In the genomic region with DNA sequence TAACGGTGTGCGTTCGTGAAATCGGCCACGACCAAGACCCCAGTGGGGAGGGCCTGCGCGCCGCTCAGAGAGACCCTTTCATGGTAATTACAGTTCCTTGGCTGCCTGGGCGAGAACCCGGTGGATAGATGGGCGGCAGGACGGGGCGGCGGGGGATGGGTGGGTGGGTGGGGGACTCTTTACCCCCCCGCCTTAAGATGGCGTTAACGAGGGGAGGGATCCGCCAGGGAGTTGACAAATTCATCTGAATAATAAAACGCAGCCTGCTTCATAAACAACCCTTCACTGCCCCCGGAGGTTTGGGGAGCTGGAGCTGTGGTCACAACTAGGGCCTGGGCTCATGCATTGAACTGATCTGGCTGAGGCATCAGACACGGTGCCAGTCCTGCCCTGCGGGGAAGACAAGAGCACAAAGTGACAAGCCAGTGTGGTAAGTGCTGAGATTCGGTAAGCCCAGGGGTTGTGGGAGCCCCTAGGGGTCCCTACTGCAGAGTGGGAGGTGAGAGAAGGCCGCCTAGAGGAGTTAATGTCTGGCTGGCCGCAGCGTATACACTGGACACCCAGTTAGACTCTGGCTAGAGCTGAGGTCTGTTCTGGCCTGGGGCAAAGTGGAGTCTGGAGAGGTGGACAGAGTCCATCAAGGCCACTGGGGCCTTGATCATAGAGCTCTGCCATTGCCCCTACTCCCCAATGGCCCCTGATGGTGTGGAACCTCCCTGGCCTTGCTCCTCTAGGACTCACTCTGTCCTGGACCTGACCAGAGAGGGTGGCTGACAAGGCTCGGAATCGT, we compare ENCODE assay signal across 7 cellular contexts. TPM values are rescaled to one million over a fixed set of nuclear protein-coding genes. Genes with fewer than 3 reads are reported as not detected.
DNase-seq lines count a peak whose midpoint lies in the region; ATAC-seq, FAIRE-seq and TF ChIP-seq lines count a peak whose summit lies in the region.

No MANE protein-coding gene starts in this region.

- POLR2A ChIA-PET in Panc1 (lab: Charles Lee), result interaction anchor here (0.6 to 1.1 kb wide), 2 partner anchors 23 to 144 kb away, joined by 4 to 13 read pairs; no protein-coding TSS in a partner anchor

- peaks cover 15% of the 10 kb centered on the region for H3K4me1 ChIP-seq in GM23338 (ENCODE audit: insufficient read depth)
- H3K4me1 ChIP-seq in Panc1 (ENCODE audit: control insufficient read depth, insufficient read depth, low read length), result peaks cover 5% of the 10 kb centered on the region; the same call in 1 of the 2 replicates

- DNase-seq in GM23338 (ENCODE audit: low spot score), result peak; percentile 62
- no peak for DNase-seq in Panc1 (ENCODE audit: low read depth, low spot score)
- DNase-seq in endothelial cell (ENCODE audit: low spot score), result peak; percentile 9
- no peak for DNase-seq in naive B cell
- DNase-seq in KG1 (lab: John Stamatoyannopoulos, UW), result no peak
- DNase-seq in H54 (ENCODE audit: insufficient read length, low spot score), result no peak

- TF ChIP-seq CTCF in GM23338 (conservative IDR thresholded peaks at IDR 0.05; ENCODE audit: low read depth in 2 of 2), result no peak
- no peak for TF ChIP-seq CTCF in Panc1 (IDR thresholded peaks at IDR 0.05)
- TF ChIP-seq CTCF in endothelial cell (IDR thresholded peaks at IDR 0.05; ENCODE audit: unreplicated experiment), result no peak

- H3K27me3 ChIP-seq in GM23338 (ENCODE audit: insufficient read depth), result peaks cover 20% of the 10 kb centered on the region; the same call in 1 of the 2 replicates
- no peaks in the 10 kb centered on the region for H3K27me3 ChIP-seq in Panc1 (ENCODE audit: control insufficient read depth, insufficient read depth, low read length)

- H3K36me3 ChIP-seq in GM23338 (ENCODE audit: insufficient read depth) (no peaks in the 10 kb centered on the region), Panc1 (ENCODE audit: control insufficient read depth, insufficient read depth, low read length) (no peaks in the 10 kb centered on the region)

- no peak for TF ChIP-seq POLR2A in H54 (IDR thresholded peaks at IDR 0.05; ENCODE audit: low read depth, low read length)

- intact Hi-C loops in Panc1 (cut with micrococcal nuclease; ENCODE audit: unreplicated experiment), result no loop called here

- H3K27ac Mint-ChIP-seq in GM23338 (no peak overlapping the region), endothelial cell (ENCODE audit: unreplicated experiment) (no peak overlapping the region), naive B cell (no peak overlapping the region)

- BruUV-seq in Panc1 (replicated peaks; lab: Mats Ljungman, UMichigan), result no TSS peak

- H2AFZ ChIP-seq in GM23338, result peak overlapping the region; percentile 80

- 0 out of 2 replicates have a peak, but pooled peaks cover 9% of the 10 kb centered on the region for H3K9me2 ChIP-seq in GM23338 (ENCODE audit: insufficient read depth)

- ATAC-seq in GM23338, result peak; percentile 41
- peak; percentile 59 for ATAC-seq in Panc1
- no peak for ATAC-seq in naive B cell (ENCODE audit: low read depth in 2 of 2)
- no peak for ATAC-seq in GM19328 (IDR thresholded peaks at IDR 0.05; ENCODE audit: unreplicated experiment)

- no peaks in the 10 kb centered on the region for H4K20me1 ChIP-seq in GM23338 (replicated peaks; ENCODE audit: insufficient read depth)

- no peaks in the 10 kb centered on the region for H3K79me2 ChIP-seq in GM23338 (replicated peaks; ENCODE audit: insufficient read depth)

- H3K36me3 Mint-ChIP-seq in GM23338 (ENCODE audit: low read depth) (no peaks in the 10 kb centered on the region; the same call in 2 of the 3 replicates), endothelial cell (ENCODE audit: low read depth, unreplicated experiment) (no peaks in the 10 kb centered on the region), naive B cell (peaks cover 8 to 20% of the 10 kb centered on the region in 2 donors)

- H3K4me3 ChIP-seq in GM23338, result peak overlapping the region; percentile 62
- H3K4me3 ChIP-seq in Panc1 (ENCODE audit: low read depth in 2 of 2, low read length in 2 of 2), result peak overlapping the region; percentile 68 to 87

- H3K27ac ChIP-seq in GM23338 (ENCODE audit: low read depth), result no peak overlapping the region
- H3K27ac ChIP-seq in Panc1 (ENCODE audit: low read length), result no peak overlapping the region

- in situ Hi-C loops in Panc1 (cut with HindIII; ENCODE audit: low pct_unique_long_range_greater_than_20kb, low sequenced_read_pairs), result no loop called here

- no peak for FAIRE-seq in H54 (lab: Jason Lieb, UNC)

- peaks cover 14% of the 10 kb centered on the region for H3K4me1 Mint-ChIP-seq in GM23338
- peaks cover 3% of the 10 kb centered on the region for H3K4me1 Mint-ChIP-seq in endothelial cell (ENCODE audit: unreplicated experiment)
- peaks cover 8 to 16% (median 13%) of the 10 kb centered on the region in 3 donors for H3K4me1 Mint-ChIP-seq in naive B cell

- peak overlapping the region; percentile 87 for H3K4me2 ChIP-seq in GM23338

- peaks cover 12% of the 10 kb centered on the region for H3F3A ChIP-seq in GM23338 (replicated peaks; ENCODE audit: low read depth)

- H3K9me3 ChIP-seq in Panc1 (ENCODE audit: control insufficient read depth, insufficient read depth, low read depth, low read length), result no peaks in the 10 kb centered on the region

- H3K9me3 Mint-ChIP-seq in GM23338 (no peaks in the 10 kb centered on the region), endothelial cell (ENCODE audit: unreplicated experiment) (no peaks in the 10 kb centered on the region), naive B cell (peaks cover 2 to 9% (median 6%) of the 10 kb centered on the region in 7 donors)

- CTCF ChIA-PET in Panc1 (lab: Charles Lee), result no interaction called here

- H3K27me3 Mint-ChIP-seq in GM23338 (ENCODE audit: insufficient read depth, low read depth, poor library complexity) (peaks cover 27% of the 10 kb centered on the region), endothelial cell (ENCODE audit: unreplicated experiment) (peaks cover 5% of the 10 kb centered on the region), naive B cell (peaks cover 62 to 78% (median 64%) of the 10 kb centered on the region in 3 donors)

- H3K4me3 Mint-ChIP-seq in GM23338 (peak overlapping the region; percentile 79), endothelial cell (ENCODE audit: unreplicated experiment) (peak overlapping the region; percentile 86), naive B cell (peak overlapping the region in 5 of 8 donors; percentile 9 to 74 (median 51))

TF ChIP-seq in GM23338, 12 proteins besides CTCF, POLR2A, EP300 and RAD21 (continues in another document):
- TF ChIP-seq, protein P1, sequence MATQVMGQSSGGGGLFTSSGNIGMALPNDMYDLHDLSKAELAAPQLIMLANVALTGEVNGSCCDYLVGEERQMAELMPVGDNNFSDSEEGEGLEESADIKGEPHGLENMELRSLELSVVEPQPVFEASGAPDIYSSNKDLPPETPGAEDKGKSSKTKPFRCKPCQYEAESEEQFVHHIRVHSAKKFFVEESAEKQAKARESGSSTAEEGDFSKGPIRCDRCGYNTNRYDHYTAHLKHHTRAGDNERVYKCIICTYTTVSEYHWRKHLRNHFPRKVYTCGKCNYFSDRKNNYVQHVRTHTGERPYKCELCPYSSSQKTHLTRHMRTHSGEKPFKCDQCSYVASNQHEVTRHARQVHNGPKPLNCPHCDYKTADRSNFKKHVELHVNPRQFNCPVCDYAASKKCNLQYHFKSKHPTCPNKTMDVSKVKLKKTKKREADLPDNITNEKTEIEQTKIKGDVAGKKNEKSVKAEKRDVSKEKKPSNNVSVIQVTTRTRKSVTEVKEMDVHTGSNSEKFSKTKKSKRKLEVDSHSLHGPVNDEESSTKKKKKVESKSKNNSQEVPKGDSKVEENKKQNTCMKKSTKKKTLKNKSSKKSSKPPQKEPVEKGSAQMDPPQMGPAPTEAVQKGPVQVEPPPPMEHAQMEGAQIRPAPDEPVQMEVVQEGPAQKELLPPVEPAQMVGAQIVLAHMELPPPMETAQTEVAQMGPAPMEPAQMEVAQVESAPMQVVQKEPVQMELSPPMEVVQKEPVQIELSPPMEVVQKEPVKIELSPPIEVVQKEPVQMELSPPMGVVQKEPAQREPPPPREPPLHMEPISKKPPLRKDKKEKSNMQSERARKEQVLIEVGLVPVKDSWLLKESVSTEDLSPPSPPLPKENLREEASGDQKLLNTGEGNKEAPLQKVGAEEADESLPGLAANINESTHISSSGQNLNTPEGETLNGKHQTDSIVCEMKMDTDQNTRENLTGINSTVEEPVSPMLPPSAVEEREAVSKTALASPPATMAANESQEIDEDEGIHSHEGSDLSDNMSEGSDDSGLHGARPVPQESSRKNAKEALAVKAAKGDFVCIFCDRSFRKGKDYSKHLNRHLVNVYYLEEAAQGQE (IDR thresholded peaks at IDR 0.05; ENCODE audit: unreplicated experiment), result no peak

RNA-seq across cellular contexts. Expression of a gene that starts 0.8 kb away (rescaled TPM):
- 7.5 and 9.1 TPM in 2 replicates for total RNA-seq in GM23338 (2014; rRNA removed; shearing (Covaris generic))
- 10.0 and 10.2 TPM in 2 replicates for polyA plus RNA-seq in GM23338 (2016; fragmentation: Nextera tagmentation; extraction: Ambion mirVana)
- 14.2 TPM for total RNA-seq in Panc1 (2021; ENCODE audit: unreplicated experiment)
- polyA plus RNA-seq in Panc1 (2012; ENCODE audit: insufficient read length), result 22.0 TPM
- total RNA-seq in endothelial cell (ENCODE audit: unreplicated experiment), result 5.9 TPM
- polyA plus RNA-seq in naive B cell (ENCODE audit: low read depth in 6 of 6), result not detected

RNA-seq across cellular contexts. Expression of a gene that starts 19.5 kb away (rescaled TPM):
- 0.14 TPM in 1 of 2 replicates, not detected in the other for total RNA-seq in GM23338 (2014; rRNA removed; shearing (Covaris generic))
- polyA plus RNA-seq in GM23338 (2016; fragmentation: Nextera tagmentation; extraction: Ambion mirVana) (1.4 and 2.0 TPM in 2 replicates), naive B cell (ENCODE audit: low read depth in 6 of 6) (1 to 10 TPM in 2 of 6 donors, under 1 TPM in 3, not detected in 1; 0.34 to 1.2 (median 0.87) TPM)
- total RNA-seq in Panc1 (2021; ENCODE audit: unreplicated experiment) (not detected), endothelial cell (ENCODE audit: unreplicated experiment) (not detected)
- 0.15 TPM for polyA plus RNA-seq in Panc1 (2012; ENCODE audit: insufficient read length)

Comparison
In these comparisons a context has a peak if more than half of its experiments do, and no peak if none do; other contexts are left out.
1. ATAC-seq: peak in GM23338 (single experiment) and Panc1 (single experiment); none in naive B cell (0 of 2) and GM19328 (single experiment).
2. DNase-seq: peak in GM23338 (single experiment) and endothelial cell (single experiment); none in Panc1 (single experiment), naive B cell (single experiment), KG1 (single experiment) and H54 (single experiment).
3. Peak in every context shown above with its lines, with median percentiles within 50 percentile points of each other: H3K4me3 Mint-ChIP-seq.